In the genomic region with DNA sequence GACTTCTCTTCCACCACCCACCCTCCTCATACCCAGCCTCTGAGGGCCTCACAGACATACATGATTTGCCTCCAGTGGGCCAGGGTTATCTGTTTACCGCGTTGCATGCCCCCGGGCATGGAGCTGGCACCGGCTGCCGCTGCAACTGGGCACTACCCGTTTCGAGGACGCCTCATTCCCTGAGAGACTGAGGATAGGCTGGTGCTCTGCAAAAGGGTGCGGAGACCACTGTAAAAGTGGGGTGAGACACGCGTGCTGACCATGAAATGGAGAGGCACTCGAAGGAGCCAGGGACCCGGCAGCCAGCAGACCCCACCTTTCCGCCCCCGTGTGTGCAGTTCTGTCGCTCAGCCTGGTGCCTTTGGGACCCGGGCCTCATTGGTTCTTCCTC, we compare ENCODE assay signal across 1 cellular context.
TF ChIP-seq lines count a peak whose summit lies in the region.

No MANE protein-coding gene starts in this region.

TF ChIP-seq in GM12878, 131 proteins besides CTCF, POLR2A, EP300 and RAD21:
- TF ChIP-seq, protein P1, sequence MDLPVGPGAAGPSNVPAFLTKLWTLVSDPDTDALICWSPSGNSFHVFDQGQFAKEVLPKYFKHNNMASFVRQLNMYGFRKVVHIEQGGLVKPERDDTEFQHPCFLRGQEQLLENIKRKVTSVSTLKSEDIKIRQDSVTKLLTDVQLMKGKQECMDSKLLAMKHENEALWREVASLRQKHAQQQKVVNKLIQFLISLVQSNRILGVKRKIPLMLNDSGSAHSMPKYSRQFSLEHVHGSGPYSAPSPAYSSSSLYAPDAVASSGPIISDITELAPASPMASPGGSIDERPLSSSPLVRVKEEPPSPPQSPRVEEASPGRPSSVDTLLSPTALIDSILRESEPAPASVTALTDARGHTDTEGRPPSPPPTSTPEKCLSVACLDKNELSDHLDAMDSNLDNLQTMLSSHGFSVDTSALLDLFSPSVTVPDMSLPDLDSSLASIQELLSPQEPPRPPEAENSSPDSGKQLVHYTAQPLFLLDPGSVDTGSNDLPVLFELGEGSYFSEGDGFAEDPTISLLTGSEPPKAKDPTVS (IDR thresholded peaks at IDR 0.05; ENCODE audit: low read depth, low read length) = no peak
- TF ChIP-seq HDGF (IDR thresholded peaks at IDR 0.05) = peak; percentile 9; the same call in 1 of the 2 replicates
